3 cellular contexts compared by ENCODE assay signal in genomic region chr11:68632375-68632774, GRCh38. TPM values are rescaled to one million over a fixed set of nuclear protein-coding genes. Genes with fewer than 3 reads are reported as not detected.
"Had no signal": no experiment of that assay in that cellular context is flagged by ENCODE, and none has a peak within 500 bp of the region (broad histone marks: within the 10 kb centered on the region; RNA-seq: fewer than 3 reads in every experiment).

No MANE protein-coding gene starts in this region.

RNA-seq across cellular contexts. Expression of gene GAL, which starts 52.0 kb away (rescaled TPM):
- total RNA-seq: activated B cell treated with CpG ODN at 0.5 μM for 24 hours, aorta, cerebellum had no signal
